In the genomic region with DNA sequence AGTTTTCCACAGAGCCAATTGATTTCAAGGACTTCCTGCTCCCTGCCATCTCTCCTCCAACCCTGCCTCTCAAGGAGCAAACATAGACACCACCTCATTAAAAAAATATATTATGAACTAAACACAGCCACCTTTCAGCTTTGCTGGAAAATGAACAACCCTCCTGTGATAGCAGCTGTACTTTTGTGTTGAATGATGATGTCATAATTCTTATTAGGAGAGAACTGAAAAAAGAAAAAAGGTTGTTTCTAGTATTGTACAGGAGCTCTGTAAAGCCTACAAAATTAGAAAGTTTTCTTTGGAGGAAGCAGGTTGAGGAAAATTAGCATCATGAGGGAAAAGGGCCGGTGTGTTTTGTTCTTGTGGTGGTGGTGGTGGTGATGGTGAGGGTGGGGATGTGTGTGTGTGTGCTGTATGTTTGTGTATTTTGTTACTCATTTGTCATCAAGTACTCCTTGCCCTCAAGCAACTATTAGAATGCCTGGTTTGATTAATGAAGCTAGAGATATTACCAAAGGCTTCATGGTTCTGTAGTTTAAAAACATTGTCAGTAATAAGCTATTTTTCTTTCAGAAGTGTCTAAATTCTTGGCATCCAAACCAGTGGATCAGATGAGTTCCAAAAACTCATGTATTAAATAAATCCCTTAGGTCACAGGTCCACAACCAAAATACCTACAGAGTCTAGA, we compare ENCODE assay signal across 14 cellular contexts.
"Had no signal": no experiment of that assay in that cellular context is flagged by ENCODE, and none has a peak within 500 bp of the region (broad histone marks: within the 10 kb centered on the region; RNA-seq: fewer than 3 reads in every experiment).

No MANE protein-coding gene starts in this region.

- H3K9me3 Mint-ChIP-seq: activated naive CD4-positive, alpha-beta T cell treated with anti-CD3 and anti-CD28 coated beads, Interleukin-2, amount 10 ng/mL, durations not matched to agents 7 days and 5 days; activated T-helper 2 cell treated with anti-CD3 and anti-CD28 coated beads, Interferon-gamma antibody, Interleukin-2, Interleukin-4, amounts not matched to agents 10 μg/mL and 5 μg/mL and 100 μg/mL, durations not matched to agents 14 hours and 24 hours and 36 hours had no signal

- H3K27ac Mint-ChIP-seq: activated naive CD4-positive, alpha-beta T cell treated with anti-CD3 and anti-CD28 coated beads, Interleukin-2, amount 10 ng/mL, durations not matched to agents 7 days and 5 days; activated T-helper 2 cell treated with anti-CD3 and anti-CD28 coated beads, Interferon-gamma antibody, Interleukin-2, Interleukin-4, amounts not matched to agents 10 μg/mL and 5 μg/mL and 100 μg/mL, durations not matched to agents 14 hours and 24 hours and 36 hours; dendritic cell treated with granulocyte-macrophage colony-stimulating factor and Interleukin-4, amounts not matched to agents 40 ng/mL and 50 ng/mL, for 4 days; naive thymus-derived CD8-positive, alpha-beta T cell; T-helper 17 cell had no signal

- H3K4me3 Mint-ChIP-seq: activated naive CD4-positive, alpha-beta T cell treated with anti-CD3 and anti-CD28 coated beads, Interleukin-2, amount 10 ng/mL, durations not matched to agents 7 days and 5 days; dendritic cell treated with granulocyte-macrophage colony-stimulating factor and Interleukin-4, amounts not matched to agents 40 ng/mL and 50 ng/mL, for 4 days; naive thymus-derived CD8-positive, alpha-beta T cell; T-helper 17 cell had no signal

- H3K27me3 Mint-ChIP-seq: dendritic cell treated with granulocyte-macrophage colony-stimulating factor and Interleukin-4, amounts not matched to agents 40 ng/mL and 50 ng/mL, for 4 days had no signal

- H3K4me3 ChIP-seq: adrenal gland, body of pancreas, mucosa of descending colon, stomach had no signal

- H3K36me3 Mint-ChIP-seq: activated naive CD4-positive, alpha-beta T cell treated with anti-CD3 and anti-CD28 coated beads, Interleukin-2, amount 10 ng/mL, durations not matched to agents 7 days and 5 days; naive thymus-derived CD8-positive, alpha-beta T cell had no signal

- H3K4me1 Mint-ChIP-seq: activated naive CD4-positive, alpha-beta T cell treated with anti-CD3 and anti-CD28 coated beads, Interleukin-2, amount 10 ng/mL, durations not matched to agents 7 days and 5 days; naive thymus-derived CD8-positive, alpha-beta T cell; T-helper 17 cell had no signal

- ATAC-seq: body of pancreas; left colon; mucosa of descending colon; naive thymus-derived CD8-positive, alpha-beta T cell; T-helper 17 cell had no signal

- DNase-seq: activated CD4-positive, alpha-beta T cell treated with anti-CD3 and anti-CD28 coated beads, Interleukin-2, amount 50 U/mL, for 1 hour; activated naive CD4-positive, alpha-beta T cell treated with anti-CD3 and anti-CD28 coated beads, Interleukin-2, amount 10 ng/mL, durations not matched to agents 7 days and 5 days; adrenal gland; body of pancreas; cerebellar nuclear complex; head of caudate nucleus; left colon; mucosa of descending colon; naive thymus-derived CD8-positive, alpha-beta T cell; small intestine; stomach; T-helper 17 cell had no signal
